8 cellular contexts compared by ENCODE assay signal in genomic region chr5:177111720-177112394, GRCh38. TPM values are rescaled to one million over a fixed set of nuclear protein-coding genes. Genes with fewer than 3 reads are reported as not detected.
A peak's percentile ranks its signal among the peaks of the same experiment; 100 is the strongest.
DNase-seq lines count a peak whose midpoint lies in the region; ATAC-seq, FAIRE-seq and TF ChIP-seq lines count a peak whose summit lies in the region.

No MANE protein-coding gene starts in this region.

- H3K27me3 ChIP-seq in RWPE2 (ENCODE audit: insufficient read depth, poor library complexity, severe bottlenecking) (no peaks in the 10 kb centered on the region), heart left ventricle (no peaks in the 10 kb centered on the region), sigmoid colon (no peaks in the 10 kb centered on the region)

- DNase-seq in D721Med (ENCODE audit: insufficient read length, low spot score) (peak; percentile 65), RWPE2 (ENCODE audit: low spot score) (no peak), heart left ventricle (peak in 4 of 5 donors; percentile 38 to 80 (median 44)), sigmoid colon (no peak)
- DNase-seq in activated naive CD4-positive, alpha-beta T cell treated with Interleukin-2 at 50 U/mL for 16 hours: peak; percentile 66

- intact Hi-C loops in heart left ventricle (cut with DNase I) (loop anchor here (1.0 to 10.0 kb wide), 17 partner anchors 39 to 455 kb away; partner anchors contain the start of genes PRELID1 (in 4 of the 10), RAB24 (in 4 of the 10), MXD3 (in 1 of the 10) and SLC34A1 (in 1 of the 10)), sigmoid colon (cut with DNase I) (loop anchor here (5.0 kb wide), 2 partner anchors 120 to 450 kb away; no protein-coding TSS in a partner anchor)

- H3K4me3 ChIP-seq in RWPE2 (ENCODE audit: severe bottlenecking) (no peak overlapping the region), heart left ventricle (no peak overlapping the region), sigmoid colon (no peak overlapping the region)

- H3K4me1 ChIP-seq in RWPE2 (ENCODE audit: insufficient read depth, poor library complexity, severe bottlenecking) (no peaks in the 10 kb centered on the region), heart left ventricle (peaks cover 0 to 23% (median 13%) of the 10 kb centered on the region in 12 donors), sigmoid colon (peaks cover 0 to 14% (median 8%) of the 10 kb centered on the region in 4 donors)

- peak; percentile 91 for TF ChIP-seq CTCF in D721Med (IDR thresholded peaks at IDR 0.05; ENCODE audit: insufficient read depth, missing control alignments)
- TF ChIP-seq CTCF in RWPE2 (IDR thresholded peaks at IDR 0.05; ENCODE audit: poor library complexity, severe bottlenecking): peak; percentile 97
- peak; percentile 88 to 96 (median 92) for TF ChIP-seq CTCF in heart left ventricle (IDR thresholded peaks at IDR 0.05)
- peak; percentile 69 to 93 (median 86) for TF ChIP-seq CTCF in sigmoid colon (IDR thresholded peaks at IDR 0.05)

- WGBS in heart left ventricle, 4 donors: 23 to 26% (median 24%) methylated on average over 9 to 12 of the region's 12 CpGs
- WGBS in sigmoid colon, 2 donors: 12 to 24% methylated on average over 12 of the region's 12 CpGs

- TF ChIP-seq EP300 in sigmoid colon (IDR thresholded peaks at IDR 0.05): no peak

- TF ChIP-seq POLR2A in heart left ventricle (IDR thresholded peaks at IDR 0.05) (no peak), sigmoid colon (IDR thresholded peaks at IDR 0.05) (no peak)

- H3K27ac ChIP-seq in RWPE2 (ENCODE audit: poor library complexity, severe bottlenecking): no peak overlapping the region
- no peak overlapping the region for H3K27ac ChIP-seq in heart left ventricle
- H3K27ac ChIP-seq in sigmoid colon: no peak overlapping the region

- FAIRE-seq in D721Med (lab: Jason Lieb, UNC): no peak

- ATAC-seq in HG03066 (IDR thresholded peaks at IDR 0.05; ENCODE audit: low read depth, unreplicated experiment) (peak; percentile 52), RWPE2 (ENCODE audit: low read depth) (peak; percentile 54), heart left ventricle (peak in 2 of 4 donors; percentile 31 to 33), GM18870 (IDR thresholded peaks at IDR 0.05; ENCODE audit: unreplicated experiment) (no peak), GM19397 (IDR thresholded peaks at IDR 0.05; ENCODE audit: unreplicated experiment) (no peak)

- H3K36me3 ChIP-seq in RWPE2 (ENCODE audit: low read depth): no peaks in the 10 kb centered on the region
- no peaks in the 10 kb centered on the region for H3K36me3 ChIP-seq in heart left ventricle
- no peaks in the 10 kb centered on the region for H3K36me3 ChIP-seq in sigmoid colon

- H3K9me3 ChIP-seq in RWPE2 (ENCODE audit: severe bottlenecking): no peaks in the 10 kb centered on the region
- H3K9me3 ChIP-seq in heart left ventricle: no peaks in the 10 kb centered on the region
- no peaks in the 10 kb centered on the region for H3K9me3 ChIP-seq in sigmoid colon

RNA-seq across cellular contexts. Expression of gene NSD1, which starts 21.7 kb away (rescaled TPM):
- total RNA-seq in heart left ventricle: 10 to 100 TPM; 25.8 to 64.6 (median 47.8) TPM
- polyA plus RNA-seq in heart left ventricle: 10 to 100 TPM; 10.9 to 16.1 TPM
- 10 to 100 TPM; 34.6 to 41.5 (median 36.5) TPM for total RNA-seq in sigmoid colon
- polyA plus RNA-seq in sigmoid colon: 10 to 100 TPM in 1 of 3 donors, 1 to 10 TPM in 2; 3.0 to 21.1 (median 5.8) TPM

RNA-seq across cellular contexts. Expression of gene FGFR4, which starts 25.1 kb away (rescaled TPM):
- total RNA-seq in heart left ventricle (1 to 10 TPM in 3 of 9 donors, under 1 TPM in 5, not detected in 1; 0.35 to 2.6 (median 0.49) TPM), sigmoid colon (10 to 100 TPM in 1 of 4 donors, 1 to 10 TPM in 3; 3.0 to 11.8 (median 6.1) TPM)
- polyA plus RNA-seq in heart left ventricle (under 1 TPM; 0.46 to 0.65 TPM), sigmoid colon (10 to 100 TPM in 1 of 3 donors, 1 to 10 TPM in 2; 4.9 to 45.0 (median 6.6) TPM)

Comparison
In these comparisons a context has a peak if more than half of its experiments do, and no peak if none do; other contexts are left out.
1. DNase-seq: peak in D721Med (single experiment), activated naive CD4-positive, alpha-beta T cell treated with Interleukin-2 at 50 U/mL for 16 hours (single experiment) and heart left ventricle (4 of 5); none in RWPE2 (single experiment) and sigmoid colon (single experiment).
2. ATAC-seq: peak in HG03066 (single experiment) and RWPE2 (single experiment); none in GM18870 (single experiment) and GM19397 (single experiment).
3. Peak in every context shown above with its lines, with median percentiles within 50 percentile points of each other: CTCF ChIP-seq.